8 cellular contexts compared by ENCODE assay signal in the genomic region with DNA sequence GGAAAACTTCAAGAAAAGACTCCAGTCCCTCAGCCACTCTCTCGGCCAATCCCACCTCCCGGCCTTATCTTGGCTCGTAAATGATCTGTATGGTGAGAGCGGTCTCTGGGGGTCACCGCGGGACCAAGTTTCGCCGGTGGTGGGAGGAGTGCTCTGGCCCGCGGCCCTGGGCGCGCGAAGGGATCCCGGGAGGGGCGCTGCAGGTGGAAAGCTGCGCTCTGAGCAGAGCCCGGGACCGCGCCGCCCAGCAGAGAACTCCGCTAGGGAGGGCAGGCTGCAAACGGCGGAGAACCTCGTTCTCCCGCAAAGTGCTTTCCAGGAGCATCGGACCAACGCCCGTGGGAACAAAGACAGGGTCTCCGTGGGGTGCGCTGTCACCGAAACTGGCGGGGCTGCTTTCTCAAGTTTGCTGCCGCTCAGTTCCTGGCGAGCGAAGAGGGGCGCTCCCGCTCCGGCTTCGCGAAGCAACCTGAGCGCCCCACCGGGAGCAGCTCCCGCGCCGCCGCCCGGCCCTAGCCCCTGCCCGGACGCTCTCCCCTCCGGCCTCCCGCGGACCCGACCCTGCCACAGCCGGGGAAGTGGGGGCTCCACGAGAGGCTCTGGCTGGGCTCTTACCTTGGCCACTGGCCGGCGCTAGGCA. TPM values are rescaled to one million over a fixed set of nuclear protein-coding genes. Genes with fewer than 3 reads are reported as not detected.
DNase-seq lines count a peak whose midpoint lies in the region; ATAC-seq, FAIRE-seq and TF ChIP-seq lines count a peak whose summit lies in the region.

No MANE protein-coding gene starts in this region.

- H3K18ac ChIP-seq in H1 (ENCODE audit: extremely low read depth, low read length), result peak overlapping the region; percentile 66; the same call in 1 of the 2 replicates

- peak overlapping the region; percentile 98 for H3K4me2 ChIP-seq in H1 (ENCODE audit: insufficient read depth in 1 of 2, low read depth in 2 of 2, low read length in 2 of 2)

- no peak overlapping the region for H2AK5ac ChIP-seq in H1 (ENCODE audit: low read depth, low read length)

- 0 out of 2 replicates have a peak overlapping the region, but pooled peaks have one; percentile 77 for H2AFZ ChIP-seq in H1 (ENCODE audit: low read length)

- no peaks in the 10 kb centered on the region for H3K79me2 ChIP-seq in H1 (ENCODE audit: control insufficient read depth in 1 of 2, insufficient read depth in 2 of 2, low read length in 2 of 2)

- no peak overlapping the region for H3K56ac ChIP-seq in H1 (replicated peaks; ENCODE audit: insufficient read length, low read depth, low read length)

- peak overlapping the region; percentile 72 for H4K8ac ChIP-seq in H1 (ENCODE audit: extremely low read depth, insufficient read depth, low read length)

- peaks cover 35% of the 10 kb centered on the region for H3K23me2 ChIP-seq in H1 (ENCODE audit: low read depth, low read length)

- no peak overlapping the region for H4K5ac ChIP-seq in H1 (ENCODE audit: insufficient read length, low read depth, low read length)

- no peak overlapping the region for H2BK5ac ChIP-seq in H1 (ENCODE audit: low read depth, low read length)

- H3K23ac ChIP-seq in H1 (ENCODE audit: insufficient read length), result no peak overlapping the region

- no peaks in the 10 kb centered on the region for H3K4me1 ChIP-seq in RWPE2 (ENCODE audit: insufficient read depth, poor library complexity, severe bottlenecking)
- peaks cover 0 to 22% (median 13%) of the 10 kb centered on the region in 4 experiments; a peak in 6 of 7 replicates for H3K4me1 ChIP-seq in H1 (replicated peaks in 1 of 4; ENCODE audit: control insufficient read depth in 3 of 4, insufficient read depth in 4 of 4, low read length in 3 of 4)
- H3K4me1 ChIP-seq in muscle layer of duodenum (ENCODE audit: control insufficient read depth in 1 of 2, insufficient read depth in 2 of 2, low read length in 2 of 2), result peaks cover 7 to 42% of the 10 kb centered on the region in 2 donors
- H3K4me1 ChIP-seq in vagina, result peaks cover 38% of the 10 kb centered on the region
- H3K4me1 ChIP-seq in SJCRH30, result no peaks in the 10 kb centered on the region

- no peak for TF ChIP-seq EP300 in H1 (IDR thresholded peaks at IDR 0.05; ENCODE audit: borderline replicate concordance in 1 of 2, low read depth in 2 of 2, low read length in 2 of 2)

- TF ChIP-seq CTCF in RWPE2 (IDR thresholded peaks at IDR 0.05; ENCODE audit: poor library complexity, severe bottlenecking) (no peak), H1 (IDR thresholded peaks at IDR 0.05; ENCODE audit: control extremely low read depth in 1 of 3, insufficient read depth in 1 of 3, low read depth in 1 of 3, low read length in 3 of 3) (no peak), vagina (IDR thresholded peaks at IDR 0.05) (no peak)

- peak; percentile 15 for DNase-seq in ELR (ENCODE audit: low read depth)
- DNase-seq in RWPE2 (ENCODE audit: low spot score), result no peak
- DNase-seq in H1 (ENCODE audit: low read depth in 1 of 2, low spot score in 2 of 2), result peak in 1 of 2 experiments; percentile 73
- DNase-seq in vagina (ENCODE audit: extremely low spot score in 2 of 2), result no peak
- no peak for DNase-seq in SJCRH30
- DNase-seq in NCI-H2107 (lab: John Stamatoyannopoulos, UW), result no peak

- intact Hi-C loops in vagina (cut with DNase I), result no loop called here

- H3K27me3 ChIP-seq in RWPE2 (ENCODE audit: insufficient read depth, poor library complexity, severe bottlenecking), result peaks cover 75% of the 10 kb centered on the region
- peaks cover 18 to 42% (median 37%) of the 10 kb centered on the region in 4 experiments for H3K27me3 ChIP-seq in H1 (replicated peaks in 1 of 4; ENCODE audit: control insufficient read depth in 3 of 4, extremely low read depth in 1 of 4, insufficient read depth in 3 of 4, low read length in 3 of 4)
- peaks cover 38% of the 10 kb centered on the region for H3K27me3 ChIP-seq in muscle layer of duodenum (ENCODE audit: low read depth, low read length)
- H3K27me3 ChIP-seq in vagina, result no peaks in the 10 kb centered on the region
- peaks cover 15% of the 10 kb centered on the region for H3K27me3 ChIP-seq in SJCRH30

- H3K27ac ChIP-seq in RWPE2 (ENCODE audit: poor library complexity, severe bottlenecking) (no peak overlapping the region), H1 (ENCODE audit: low read depth, low read length) (no peak overlapping the region), muscle layer of duodenum (ENCODE audit: low read length) (no peak overlapping the region), vagina (no peak overlapping the region), SJCRH30 (no peak overlapping the region)

- H3K14ac ChIP-seq in H1 (ENCODE audit: insufficient read length), result no peak overlapping the region

- no peak overlapping the region for H2BK120ac ChIP-seq in H1 (replicated peaks; ENCODE audit: low read depth, low read length)

- peak overlapping the region; percentile 3 for H3K4me3 ChIP-seq in RWPE2 (ENCODE audit: severe bottlenecking)
- peak overlapping the region; percentile 42 to 73 (median 64) for H3K4me3 ChIP-seq in H1 (ENCODE audit: extremely low read depth in 1 of 4, insufficient read depth in 2 of 4, low read depth in 3 of 4, low read length in 4 of 4)
- H3K4me3 ChIP-seq in muscle layer of duodenum (ENCODE audit: low read depth in 1 of 2, low read length in 2 of 2), result peak overlapping the region; percentile 49 to 82
- peak overlapping the region; percentile 46 to 63 for H3K4me3 ChIP-seq in vagina
- no peak overlapping the region for H3K4me3 ChIP-seq in SJCRH30

- TF ChIP-seq POLR2A in H1 (IDR thresholded peaks at IDR 0.05; ENCODE audit: control extremely low read depth in 1 of 2, low read depth in 2 of 2, low read length in 2 of 2) (no peak), vagina (IDR thresholded peaks at IDR 0.05) (no peak)

- no peak overlapping the region for H2BK15ac ChIP-seq in H1 (ENCODE audit: low read length)

- H4K91ac ChIP-seq in H1 (replicated peaks; ENCODE audit: insufficient read length, low read length), result no peak overlapping the region

- H3K4ac ChIP-seq in H1 (replicated peaks; ENCODE audit: insufficient read length, low read depth, low read length), result no peak overlapping the region

- H3K79me1 ChIP-seq in H1 (ENCODE audit: low read depth, low read length), result no peaks in the 10 kb centered on the region

- peak overlapping the region in 3 of 4 experiments; percentile 13 to 40 (median 36); a peak in 3 of 7 replicates for H3K9ac ChIP-seq in H1 (replicated peaks in 1 of 4; ENCODE audit: extremely low read depth in 1 of 4, low read depth in 3 of 4, low read length in 3 of 4)

- CTCF ChIA-PET in H1 (lab: Charles Lee; ENCODE audit: partially characterized antibody), result interaction anchor here (1.1 to 1.6 kb wide), 3 partner anchors 18 to 251 kb away, joined by 3 to 4 read pairs (median 4); no protein-coding TSS in a partner anchor

- H4K20me1 ChIP-seq in H1 (replicated peaks in 1 of 2; ENCODE audit: control insufficient read depth in 1 of 2, insufficient read depth in 2 of 2, low read length in 2 of 2), result peaks cover 0 to 4% of the 10 kb centered on the region in 2 experiments

- TF ChIP-seq RAD21 in H1 (IDR thresholded peaks at IDR 0.05 in 1 of 2, conservative IDR thresholded peaks at IDR 0.05 in 1 of 2; ENCODE audit: low read depth in 2 of 2, low read length in 2 of 2), result peak in 1 of 2 experiments; percentile 15; a peak in 1 of 4 replicates

- H2BK20ac ChIP-seq in H1 (ENCODE audit: low read length), result no peak overlapping the region

- ATAC-seq in RWPE2 (ENCODE audit: low read depth) (peak; percentile 41), HG03045 (IDR thresholded peaks at IDR 0.05; ENCODE audit: unreplicated experiment) (no peak)

- WGBS in H1 (ENCODE audit: extremely low coverage in 1 of 2, insufficient coverage in 1 of 2, insufficient read length in 1 of 2, insufficient replicate concordance in 2 of 2, low coverage in 1 of 2, low lambda C conversion rate in 2 of 2, missing lambda C conversion rate in 1 of 2), 2 experiments, result 2% methylated on average over 35 of the region's 57 CpGs; no CpG with 5 or more reads in 1 of the 2 experiments

- H3K36me3 ChIP-seq in RWPE2 (ENCODE audit: low read depth), result no peaks in the 10 kb centered on the region
- H3K36me3 ChIP-seq in H1 (ENCODE audit: control insufficient read depth in 2 of 4, insufficient read depth in 4 of 4, low read length in 3 of 4), result no peaks in the 10 kb centered on the region
- H3K36me3 ChIP-seq in muscle layer of duodenum (ENCODE audit: control insufficient read depth in 1 of 2, insufficient read depth in 2 of 2, low read length in 2 of 2), result no peaks in the 10 kb centered on the region
- H3K36me3 ChIP-seq in vagina, result no peaks in the 10 kb centered on the region
- H3K36me3 ChIP-seq in SJCRH30, result no peaks in the 10 kb centered on the region

- no peak for FAIRE-seq in H1 (lab: Jason Lieb, UNC)

- H2BK12ac ChIP-seq in H1 (ENCODE audit: low read depth, low read length), result no peak overlapping the region

- no peaks in the 10 kb centered on the region for H3K9me3 ChIP-seq in RWPE2 (ENCODE audit: severe bottlenecking)
- no peaks in the 10 kb centered on the region for H3K9me3 ChIP-seq in H1 (ENCODE audit: insufficient read depth in 2 of 2, low read depth in 1 of 2, low read length in 1 of 2)
- H3K9me3 ChIP-seq in muscle layer of duodenum (ENCODE audit: control insufficient read depth in 1 of 2, low read length in 2 of 2), result no peaks in the 10 kb centered on the region
- H3K9me3 ChIP-seq in vagina, result no peaks in the 10 kb centered on the region
- H3K9me3 ChIP-seq in SJCRH30 (replicated peaks), result no peaks in the 10 kb centered on the region

- POLR2A ChIA-PET in H1 (lab: Charles Lee; ENCODE audit: partially characterized antibody), result interaction anchor here (1.3 kb wide), 1 partner anchor 17 kb away, joined by 3 read pairs; no protein-coding TSS in a partner anchor

TF ChIP-seq in H1, 55 proteins besides CTCF, POLR2A, EP300 and RAD21 (continues in another document):
- no peak for TF ChIP-seq CHD1 (IDR thresholded peaks at IDR 0.05; ENCODE audit: low read depth, low read length)

RNA-seq across cellular contexts. Expression of a gene that starts 0.5 kb away (rescaled TPM):
- total RNA-seq in H1 (2021; fragmentation: NEBNext Ultra II Directional; extraction: Animal tissue kit (Norgen Biotek cat#: 25700)), result 2.4 and 2.9 TPM in 2 replicates
- 2.0 and 2.5 TPM in 2 replicates for polyA plus RNA-seq in H1 (2011; rRNA removed)
- 2.8 TPM for polyA plus RNA-seq in H1 (2011; cell fraction: cytosol; rRNA removed)
- 7.1 TPM for polyA plus RNA-seq in H1 (2011; cell fraction: nucleus; rRNA removed)
- polyA plus RNA-seq in H1 (2012, experiment 1 of 2), result 1.7 to 2.5 TPM (median 2.2 TPM) in 4 replicates
- polyA plus RNA-seq in H1 (2012, experiment 2 of 2), result 0.07 TPM
- polyA plus RNA-seq in H1 (2013, experiment 1 of 2), result 0.65 TPM
- 0.53 TPM for polyA plus RNA-seq in H1 (2013, experiment 2 of 2)
- polyA minus RNA-seq in H1 (2011; rRNA and poly(A)+ RNA removed), result 9.5 and 12.6 TPM in 2 replicates
- polyA minus RNA-seq in H1 (2011; cell fraction: cytosol; rRNA and poly(A)+ RNA removed), result 5.4 TPM
- polyA minus RNA-seq in H1 (2011; cell fraction: nucleus; rRNA and poly(A)+ RNA removed), result 11.8 TPM
- not detected for total RNA-seq in vagina
- total RNA-seq in SJCRH30 (2014; rRNA removed; shearing (Covaris generic)), result 0.03 TPM in 1 of 2 replicates, not detected in the other
